Comparison of ENCODE assay signal across 8 cellular contexts in the genomic region with DNA sequence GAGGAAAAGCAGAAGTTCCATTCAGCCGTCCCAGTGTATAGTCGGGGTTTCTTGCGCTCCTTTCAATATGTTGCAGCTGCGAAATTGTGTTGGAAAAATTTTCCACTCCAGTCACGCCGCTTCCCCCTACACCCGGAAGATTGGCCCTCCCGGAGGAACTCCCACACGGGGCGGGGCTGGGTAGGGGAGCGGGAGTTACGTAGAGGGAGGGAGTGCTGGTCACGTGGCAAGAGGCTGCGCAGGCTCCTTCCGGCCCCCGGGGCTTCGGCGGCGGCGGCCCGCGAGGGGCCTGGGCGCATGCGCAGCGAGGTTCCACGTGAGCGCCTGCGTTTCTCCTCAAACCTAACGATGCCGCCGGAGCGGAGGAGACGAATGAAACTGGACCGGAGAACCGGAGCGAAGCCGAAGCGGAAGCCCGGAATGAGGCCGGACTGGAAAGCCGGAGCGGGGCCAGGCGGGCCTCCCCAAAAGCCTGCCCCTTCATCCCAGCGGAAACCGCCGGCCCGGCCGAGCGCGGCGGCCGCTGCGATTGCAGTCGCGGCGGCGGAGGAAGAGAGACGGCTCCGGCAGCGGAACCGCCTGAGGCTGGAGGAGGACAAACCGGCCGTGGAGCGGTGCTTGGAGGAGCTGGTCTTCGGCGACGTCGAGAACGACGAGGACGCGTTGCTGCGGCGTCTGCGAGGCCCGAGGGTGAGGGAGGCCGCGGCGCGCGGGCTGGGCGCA. TPM values are rescaled to one million over a fixed set of nuclear protein-coding genes. Genes with fewer than 3 reads are reported as not detected.
DNase-seq lines count a peak whose midpoint lies in the region; TF ChIP-seq lines count a peak whose summit lies in the region.

A gene (plus strand): TSS at position 310 of the 723 bp plus-strand sequence. CDS start 39 bp downstream, at position 349.

- DNase-seq in G401 (ENCODE audit: low spot score) = peak; percentile 97
- peak; percentile 97 to 98 for DNase-seq in HAP-1 (ENCODE audit: low spot score in 2 of 2)
- peak; percentile 98 for DNase-seq in MG63
- peak; percentile 97 to 98 for DNase-seq in SHP77 (lab: John Stamatoyannopoulos, UW)
- peak; percentile 94 for DNase-seq in activated effector memory CD4-positive, alpha-beta T cell treated with Interleukin-2 at 50 U/mL for 16 hours
- DNase-seq in fibroblast of the conjunctiva (ENCODE audit: low read depth) = peak; percentile 96
- peak; percentile 97 for DNase-seq in nephron progenitor cell

- H3K27me3 Mint-ChIP-seq in nephron progenitor cell (ENCODE audit: low read depth, poor library complexity) = no peaks in the 10 kb centered on the region
- no peaks in the 10 kb centered on the region for H3K27me3 Mint-ChIP-seq in stimulated activated naive CD8-positive, alpha-beta T cell treated with anti-CD3 and anti-CD28 coated beads, Interleukin-15, Interleukin-2, amounts not matched to agents 100 ng/mL and 50 ng/mL, for 24 hours

- no peaks in the 10 kb centered on the region for H3K9me3 ChIP-seq in HAP-1
- H3K9me3 ChIP-seq in MG63 = no peaks in the 10 kb centered on the region

- H3K27ac Mint-ChIP-seq in nephron progenitor cell = peak within 1 kb of the TSS; percentile 100
- peak within 1 kb of the TSS; percentile 99 for H3K27ac Mint-ChIP-seq in stimulated activated naive CD8-positive, alpha-beta T cell treated with anti-CD3 and anti-CD28 coated beads, Interleukin-15, Interleukin-2, amounts not matched to agents 100 ng/mL and 50 ng/mL, for 24 hours

- peaks cover 46% of the 10 kb centered on the region for H3K36me3 Mint-ChIP-seq in nephron progenitor cell (ENCODE audit: low read depth)
- H3K36me3 Mint-ChIP-seq in stimulated activated naive CD8-positive, alpha-beta T cell treated with anti-CD3 and anti-CD28 coated beads, Interleukin-15, Interleukin-2, amounts not matched to agents 100 ng/mL and 50 ng/mL, for 24 hours (ENCODE audit: low read depth) = peaks cover 61% of the 10 kb centered on the region

- no peaks in the 10 kb centered on the region for H3K27me3 ChIP-seq in HAP-1 (ENCODE audit: low read depth)
- no peaks in the 10 kb centered on the region for H3K27me3 ChIP-seq in MG63

- in situ Hi-C loops in G401 (cut with HindIII; ENCODE audit: low sequenced_read_pairs) = no loop called here
- in situ Hi-C loops in HAP-1 (cut with MboI; ENCODE audit: low sequenced_read_pairs) = no loop called here

- TF ChIP-seq CTCF in nephron progenitor cell (IDR thresholded peaks at IDR 0.05) = no peak

- H3K36me3 ChIP-seq in HAP-1 (replicated peaks) (peaks cover 15% of the 10 kb centered on the region), MG63 (peaks cover 42% of the 10 kb centered on the region)

- H3K4me3 Mint-ChIP-seq in nephron progenitor cell = peak within 1 kb of the TSS; percentile 91
- peak within 1 kb of the TSS; percentile 89 for H3K4me3 Mint-ChIP-seq in stimulated activated naive CD8-positive, alpha-beta T cell treated with anti-CD3 and anti-CD28 coated beads, Interleukin-15, Interleukin-2, amounts not matched to agents 100 ng/mL and 50 ng/mL, for 24 hours

- no peaks in the 10 kb centered on the region for H3K9me3 Mint-ChIP-seq in nephron progenitor cell
- no peaks in the 10 kb centered on the region for H3K9me3 Mint-ChIP-seq in stimulated activated naive CD8-positive, alpha-beta T cell treated with anti-CD3 and anti-CD28 coated beads, Interleukin-15, Interleukin-2, amounts not matched to agents 100 ng/mL and 50 ng/mL, for 24 hours

- peaks cover 52% of the 10 kb centered on the region for H3K4me1 Mint-ChIP-seq in nephron progenitor cell
- H3K4me1 Mint-ChIP-seq in stimulated activated naive CD8-positive, alpha-beta T cell treated with anti-CD3 and anti-CD28 coated beads, Interleukin-15, Interleukin-2, amounts not matched to agents 100 ng/mL and 50 ng/mL, for 24 hours (ENCODE audit: low read depth) = peaks cover 73% of the 10 kb centered on the region

- H3K4me3 ChIP-seq in HAP-1 (peak within 1 kb of the TSS; percentile 58), MG63 (peak within 1 kb of the TSS; percentile 98)

- peaks cover 13% of the 10 kb centered on the region for H3K4me1 ChIP-seq in HAP-1

RNA-seq across cellular contexts. Expression of the gene that starts here (rescaled TPM):
- total RNA-seq in G401 (2014; rRNA removed; shearing (Covaris generic)) = 133 and 139 TPM in 2 replicates
- 113 and 161 TPM in 2 replicates for total RNA-seq in MG63 (2014; rRNA removed; shearing (Covaris generic); ENCODE audit: low replicate concordance)

Comparison
In these comparisons a context has a peak if more than half of its experiments do, and no peak if none do; other contexts are left out.
1. Peak in every context shown above with its lines: DNase-seq and H3K4me3 ChIP-seq.